ENCODE assay signal across 8 cellular contexts in the genomic region with DNA sequence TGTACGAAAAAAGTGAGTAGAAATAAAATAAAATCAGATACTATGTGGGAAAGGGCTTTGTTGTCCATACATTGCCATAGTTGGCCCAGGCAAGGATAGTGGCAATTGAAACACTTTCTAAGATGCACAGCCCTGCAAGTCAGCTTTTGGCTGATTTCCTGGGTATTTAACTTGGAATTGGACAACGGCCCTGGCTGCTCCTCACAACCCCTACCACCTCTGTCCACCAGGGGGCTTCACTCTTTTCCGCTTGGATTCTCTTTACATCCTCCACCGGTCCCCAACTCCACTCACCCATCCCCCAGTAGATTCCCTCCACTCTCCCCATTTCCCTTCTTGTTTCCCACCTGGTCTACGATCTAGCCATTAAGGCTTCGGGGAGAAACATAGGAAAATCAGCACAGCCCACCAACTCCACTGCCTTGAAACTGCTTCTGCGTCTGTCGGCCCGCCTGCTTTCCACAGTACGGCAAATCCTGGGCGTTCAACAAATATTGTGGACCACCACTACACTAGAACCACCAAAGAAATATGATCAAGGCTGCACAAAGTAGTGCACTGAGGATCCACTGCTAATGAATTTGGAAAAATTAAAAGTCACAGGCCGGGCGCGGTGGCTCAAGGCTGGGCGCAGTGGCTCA. TPM values are rescaled to one million over a fixed set of nuclear protein-coding genes. Genes with fewer than 3 reads are reported as not detected.
DNase-seq lines count a peak whose midpoint lies in the region; ATAC-seq, FAIRE-seq and TF ChIP-seq lines count a peak whose summit lies in the region.

No MANE protein-coding gene starts in this region.

- no peak for FAIRE-seq in astrocyte (lab: Jason Lieb, UNC)

- DNase-seq in EL (peak; percentile 64), SW480 (ENCODE audit: low spot score) (peak; percentile 50), astrocyte (ENCODE audit: low read depth) (peak; percentile 39), iPS-NIHi7 (ENCODE audit: extremely low spot score) (peak; percentile 79), NCI-H1436 (lab: John Stamatoyannopoulos, UW) (no peak)
- DNase-seq in stimulated activated CD4-positive, alpha-beta T cell treated with anti-CD3 and anti-CD28 coated beads, Interleukin-1b, Interleukin-23, amount 100 ng/mL, for 4 hours (ENCODE audit: low read depth in 2 of 2) = peak; percentile 41 to 42

- H2AFZ ChIP-seq in astrocyte (ENCODE audit: low read depth, low read length) = no peak overlapping the region

- H3K27me3 ChIP-seq in astrocyte (ENCODE audit: insufficient read depth, low read length) = peaks cover 26% of the 10 kb centered on the region

- no peak overlapping the region for H3K27ac ChIP-seq in astrocyte (ENCODE audit: low read depth, low read length)

- H3K4me3 Mint-ChIP-seq in astrocyte (ENCODE audit: unreplicated experiment) = no peak overlapping the region

- peaks cover 3% of the 10 kb centered on the region for H3K9me3 Mint-ChIP-seq in astrocyte (ENCODE audit: unreplicated experiment)

- H3K36me3 Mint-ChIP-seq in astrocyte (ENCODE audit: low read depth, unreplicated experiment) = no peaks in the 10 kb centered on the region

- H3K4me2 ChIP-seq in astrocyte (ENCODE audit: low read length) = no peak overlapping the region

- TF ChIP-seq CTCF in LNCAP (IDR thresholded peaks at IDR 0.05) (peak; percentile 69), astrocyte (IDR thresholded peaks at IDR 0.05; ENCODE audit: insufficient read depth, low read depth, low read length) (peak; percentile 79)

- H3K79me2 ChIP-seq in astrocyte (ENCODE audit: insufficient read depth, low read length) = no peaks in the 10 kb centered on the region

- no peaks in the 10 kb centered on the region for H3K4me1 Mint-ChIP-seq in astrocyte (ENCODE audit: low read depth, unreplicated experiment)

- H3K4me3 ChIP-seq in astrocyte (ENCODE audit: insufficient read depth, low read depth, low read length) = no peak overlapping the region

- no peaks in the 10 kb centered on the region for H3K36me3 ChIP-seq in astrocyte (ENCODE audit: insufficient read depth, low read length)

- H3K9me3 ChIP-seq in astrocyte (ENCODE audit: insufficient read depth, low read depth, low read length) = no peaks in the 10 kb centered on the region

- peaks cover 38% of the 10 kb centered on the region for H3K27me3 Mint-ChIP-seq in astrocyte (ENCODE audit: low read depth, unreplicated experiment)

- H3K4me1 ChIP-seq in astrocyte (ENCODE audit: insufficient read depth, low read length) = no peaks in the 10 kb centered on the region

- no peak for ATAC-seq in HG03095 (IDR thresholded peaks at IDR 0.05; ENCODE audit: unreplicated experiment)

- no peak overlapping the region for H3K27ac Mint-ChIP-seq in astrocyte (ENCODE audit: unreplicated experiment)

- no peaks in the 10 kb centered on the region for H4K20me1 ChIP-seq in astrocyte (ENCODE audit: insufficient read depth, low read length)

- H3K9ac ChIP-seq in astrocyte (ENCODE audit: low read length) = no peak overlapping the region

RNA-seq across cellular contexts. Expression of a gene that starts 48.6 kb away (rescaled TPM):
- 77.7 and 83.6 TPM in 2 replicates for total RNA-seq in astrocyte
